ENCODE assay signal across 2 cellular contexts in genomic region chr12:54262403-54262925, GRCh38.
TF ChIP-seq lines count a peak whose summit lies in the region.

No MANE protein-coding gene starts in this region.

TF ChIP-seq in IMR-90, 13 proteins besides CTCF, POLR2A, EP300 and RAD21:
- TF ChIP-seq CHD1 (IDR thresholded peaks at IDR 0.05; ENCODE audit: low read depth, low read length) = no peak
- TF ChIP-seq CEBPB (IDR thresholded peaks at IDR 0.05; ENCODE audit: low read depth, low read length) = peak; percentile 88

TF ChIP-seq in K562, 482 proteins besides CTCF, POLR2A, EP300 and RAD21 (continues in another document):
- TF ChIP-seq KDM5B (IDR thresholded peaks at IDR 0.05; ENCODE audit: insufficient replicate concordance, low read depth, low read length) (no peak), CEBPB (tag; IDR thresholded peaks at IDR 0.05) (peak; percentile 86), CBFA2T2 (conservative IDR thresholded peaks at IDR 0.05) (peak; percentile 30; the same call in 1 of the 2 replicates), PKNOX1 (IDR thresholded peaks at IDR 0.05) (peak; percentile 83), FOXM1 (IDR thresholded peaks at IDR 0.05; ENCODE audit: low read depth) (no peak), FOXM1 (CRISPR knock-in tag; IDR thresholded peaks at IDR 0.05; ENCODE audit: low read depth) (no peak), E2F1 (CRISPR knock-in tag; IDR thresholded peaks at IDR 0.05) (no peak), SMARCA5 (IDR thresholded peaks at IDR 0.05) (no peak), ZNF584 (CRISPR knock-in tag; IDR thresholded peaks at IDR 0.05; ENCODE audit: low read depth) (peak; percentile 91; the same call in 1 of the 2 replicates), NFATC3 (IDR thresholded peaks at IDR 0.05) (no peak), ARID1B (IDR thresholded peaks at IDR 0.05) (peak; percentile 54), AFF4 (CRISPR knock-in tag; IDR thresholded peaks at IDR 0.05) (no peak), ARID3A (IDR thresholded peaks at IDR 0.05; ENCODE audit: borderline replicate concordance, low read depth, low read length) (peak; percentile 41; the same call in 1 of the 2 replicates), POLR2AphosphoS5 (IDR thresholded peaks at IDR 0.05; ENCODE audit: control insufficient read depth, insufficient read depth, low read depth, low read length) (no peak), HNRNPLL (IDR thresholded peaks at IDR 0.05; ENCODE audit: low read depth, low read length, poor library complexity, severe bottlenecking) (no peak), ZNF121 (CRISPR knock-in tag; conservative IDR thresholded peaks at IDR 0.05) (no peak), SOX6 (IDR thresholded peaks at IDR 0.05) (peak; percentile 84), BACH1 (tag; IDR thresholded peaks at IDR 0.05) (0 out of 2 replicates have a peak, but pooled peaks have one; percentile 25), TFAM (CRISPR knock-in tag; conservative IDR thresholded peaks at IDR 0.05) (no peak), RFX1 (IDR thresholded peaks at IDR 0.05) (no peak), ZNF507 (tag; conservative IDR thresholded peaks at IDR 0.05) (no peak), ZNF740 (CRISPR knock-in tag; IDR thresholded peaks at IDR 0.05) (no peak), ZNF740 (tag; IDR thresholded peaks at IDR 0.05) (no peak), KDM4B (IDR thresholded peaks at IDR 0.05; ENCODE audit: borderline replicate concordance in 2 of 2, low read depth in 1 of 2) (no peak), HMGN3 (IDR thresholded peaks at IDR 0.05; ENCODE audit: borderline replicate concordance, extremely low read depth, insufficient read length, low read depth, low read length) (no peak), GATA2 (CRISPR knock-in tag; IDR thresholded peaks at IDR 0.05) (0 out of 2 replicates have a peak, but pooled peaks have one; percentile 14), HMBOX1 (IDR thresholded peaks at IDR 0.05) (peak; percentile 67), SREBF1 (IDR thresholded peaks at IDR 0.05; ENCODE audit: borderline replicate concordance, low read depth, low read length) (no peak), KLF1 (tag; IDR thresholded peaks at IDR 0.05) (no peak), SMARCC2 (IDR thresholded peaks at IDR 0.05; ENCODE audit: low read depth) (peak; percentile 44; the same call in 1 of the 2 replicates), POU5F1 (IDR thresholded peaks at IDR 0.05; ENCODE audit: borderline replicate concordance, low read depth, low read length, partially characterized antibody) (no peak), TEAD2 (tag; IDR thresholded peaks at IDR 0.05) (peak; percentile 85), ETV1 (tag; conservative IDR thresholded peaks at IDR 0.05; ENCODE audit: low read depth) (no peak), CCNT2 (IDR thresholded peaks at IDR 0.05; ENCODE audit: borderline replicate concordance, extremely low read depth, insufficient read length, low read depth, low read length) (no peak), MLLT1 (IDR thresholded peaks at IDR 0.05) (0 out of 4 replicates have a peak, but pooled peaks of 1 of the 2 experiments have one; percentile 22), BMI1 (IDR thresholded peaks at IDR 0.05; ENCODE audit: low read length) (no peak), NRF1 (conservative IDR thresholded peaks at IDR 0.05 in 1 of 2, IDR thresholded peaks at IDR 0.05 in 1 of 2) (peak in 1 of 2 experiments; percentile 56; a peak in 3 of 4 replicates), NR2C1 (IDR thresholded peaks at IDR 0.05) (peak; percentile 68; the same call in 1 of the 2 replicates), NR2C1 (tag; IDR thresholded peaks at IDR 0.05) (peak; percentile 84), LEF1 (IDR thresholded peaks at IDR 0.05) (peak; percentile 61; the same call in 1 of the 2 replicates), THAP12 (CRISPR knock-in tag; IDR thresholded peaks at IDR 0.05) (no peak), ZEB2 (IDR thresholded peaks at IDR 0.05) (0 out of 2 replicates have a peak, but pooled peaks have one; percentile 12), SIRT6 (IDR thresholded peaks at IDR 0.05; ENCODE audit: low read depth, low read length) (no peak), POLR3A (IDR thresholded peaks at IDR 0.05; ENCODE audit: borderline replicate concordance, extremely low read depth, insufficient read depth, insufficient read length) (no peak), KAT2B (IDR thresholded peaks at IDR 0.05; ENCODE audit: low read depth, low read length) (no peak), CREM (IDR thresholded peaks at IDR 0.05; ENCODE audit: low read depth) (peak; percentile 82), ZNF778 (CRISPR knock-in tag; IDR thresholded peaks at IDR 0.05) (no peak), ZNF77 (CRISPR knock-in tag; IDR thresholded peaks at IDR 0.05) (no peak), RAD51 (IDR thresholded peaks at IDR 0.05; ENCODE audit: borderline replicate concordance, low read depth) (no peak), USF1 (CRISPR knock-in tag; IDR thresholded peaks at IDR 0.05) (no peak), ESRRA (IDR thresholded peaks at IDR 0.05; ENCODE audit: borderline replicate concordance, low read depth) (peak; percentile 87), MTA3 (IDR thresholded peaks at IDR 0.05; ENCODE audit: borderline replicate concordance) (peak; percentile 57), SP1 (CRISPR knock-in tag; IDR thresholded peaks at IDR 0.05) (0 out of 2 replicates have a peak, but pooled peaks have one; percentile 19), HES1 (IDR thresholded peaks at IDR 0.05; ENCODE audit: low read depth) (0 out of 2 replicates have a peak, but pooled peaks have one; percentile 34), FOXK2 (conservative IDR thresholded peaks at IDR 0.05 in 1 of 2, IDR thresholded peaks at IDR 0.05 in 1 of 2; ENCODE audit: low read depth in 2 of 2) (0 out of 4 replicates have a peak, but pooled peaks of 1 of the 2 experiments have one; percentile 16)
